Comparison of ENCODE assay signal across 8 cellular contexts in genomic region chr6:111709615-111710398, GRCh38.
DNase-seq lines count a peak whose midpoint lies in the region; ATAC-seq, FAIRE-seq and TF ChIP-seq lines count a peak whose summit lies in the region.

No MANE protein-coding gene starts in this region.

- no peak overlapping the region for H3K27ac ChIP-seq in CD4-positive, alpha-beta T cell (ENCODE audit: low read depth, low read length)

- peak; percentile 78 for FAIRE-seq in GM19239 (lab: Jason Lieb, UNC)

- peak; percentile 80 for ATAC-seq in CD4-positive, alpha-beta T cell (ENCODE audit: poor library complexity)
- peak; percentile 87 for ATAC-seq in HG03442 (IDR thresholded peaks at IDR 0.05; ENCODE audit: unreplicated experiment)
- peak; percentile 81 for ATAC-seq in effector memory CD8-positive, alpha-beta T cell (replicated peaks)

- POLR2A ChIA-PET in CD4-positive, alpha-beta T cell (lab: Charles Lee), result interaction anchor here (0.6 to 2.4 kb wide), 28 partner anchors 21 to 335 kb away, joined by 3 to 18 read pairs (median 4); partner anchors contain the start of gene FYN

- intact Hi-C loops in CD4-positive, alpha-beta T cell (cut with DNase I, micrococcal nuclease), result loop anchor here (1.0 to 10.0 kb wide), 10 partner anchors 37 to 455 kb away; partner anchors contain the start of gene FYN (in 2 of the 2)

- no peaks in the 10 kb centered on the region for H3K27me3 ChIP-seq in CD4-positive, alpha-beta T cell (ENCODE audit: control insufficient read depth, insufficient read depth, low read length)

- peak overlapping the region; percentile 67 for H3K4me3 Mint-ChIP-seq in CD4-positive, alpha-beta T cell
- H3K4me3 Mint-ChIP-seq in effector memory CD8-positive, alpha-beta T cell, result peak overlapping the region; percentile 17 to 33

- no peaks in the 10 kb centered on the region for H3K9me3 ChIP-seq in CD4-positive, alpha-beta T cell (ENCODE audit: control insufficient read depth, low read length)

- H3K27ac Mint-ChIP-seq in CD4-positive, alpha-beta T cell, result peak overlapping the region; percentile 93
- peak overlapping the region; percentile 95 for H3K27ac Mint-ChIP-seq in effector memory CD8-positive, alpha-beta T cell

- DNase-seq in CD4-positive, alpha-beta T cell, result peak; percentile 21 to 62 (median 48)
- DNase-seq in GM19239 (ENCODE audit: insufficient read length, low spot score) (peak; percentile 47), NCI-H446 treated with DMSO at 0.1 percent for 48 hours (lab: John Stamatoyannopoulos, UW) (peak; percentile 45), midbrain (lab: John Stamatoyannopoulos, UW) (peak; percentile 82)
- peak; percentile 43 to 58 for DNase-seq in activated CD4-positive, alpha-beta T cell treated with anti-CD3 and anti-CD28 coated beads, Interleukin-2, amount 50 U/mL, for 48 hours
- peak; percentile 47 to 57 (median 54) for DNase-seq in effector memory CD8-positive, alpha-beta T cell
- peak; percentile 22 to 80 (median 60) for DNase-seq in stimulated activated naive CD4-positive, alpha-beta T cell (lab: John Stamatoyannopoulos, UW)

- TF ChIP-seq CTCF in CD4-positive, alpha-beta T cell (IDR thresholded peaks at IDR 0.05), result peak; percentile 80

- no peaks in the 10 kb centered on the region for H3K9me3 Mint-ChIP-seq in CD4-positive, alpha-beta T cell
- H3K9me3 Mint-ChIP-seq in effector memory CD8-positive, alpha-beta T cell, result no peaks in the 10 kb centered on the region

- H3K27me3 Mint-ChIP-seq in CD4-positive, alpha-beta T cell, result no peaks in the 10 kb centered on the region
- H3K27me3 Mint-ChIP-seq in effector memory CD8-positive, alpha-beta T cell, result no peaks in the 10 kb centered on the region

- H3K36me3 Mint-ChIP-seq in CD4-positive, alpha-beta T cell (ENCODE audit: low read depth), result peaks cover 93% of the 10 kb centered on the region
- H3K36me3 Mint-ChIP-seq in effector memory CD8-positive, alpha-beta T cell (ENCODE audit: insufficient read depth), result peaks cover 84% of the 10 kb centered on the region

- H3K4me1 Mint-ChIP-seq in CD4-positive, alpha-beta T cell (ENCODE audit: low read depth), result peaks cover 64% of the 10 kb centered on the region
- peaks cover 29 to 59% of the 10 kb centered on the region in 2 donors for H3K4me1 Mint-ChIP-seq in effector memory CD8-positive, alpha-beta T cell (ENCODE audit: low read depth in 2 of 2)

- CTCF ChIA-PET in CD4-positive, alpha-beta T cell (lab: Charles Lee), result interaction anchor here (0.7 to 2.8 kb wide), 22 partner anchors 13 to 341 kb away, joined by 3 to 21 read pairs (median 5); no protein-coding TSS in a partner anchor
